10 cellular contexts compared by ENCODE assay signal in genomic region chr3:143040264-143040879, GRCh38. TPM values are rescaled to one million over a fixed set of nuclear protein-coding genes. Genes with fewer than 3 reads are reported as not detected.
DNase-seq lines count a peak whose midpoint lies in the region; ATAC-seq and TF ChIP-seq lines count a peak whose summit lies in the region.
"Had no signal": no experiment of that assay in that cellular context is flagged by ENCODE, and none has a peak within 500 bp of the region (broad histone marks: within the 10 kb centered on the region; RNA-seq: fewer than 3 reads in every experiment).

No MANE protein-coding gene starts in this region.

- H3K4me1 ChIP-seq in foreskin keratinocyte = no peaks in the 10 kb centered on the region
- H3K4me1 ChIP-seq: SJSA1 had no signal

- DNase-seq in A172 (ENCODE audit: low spot score) (peak; percentile 19), GM13977 (ENCODE audit: low spot score) (no peak), RPMI7951 (ENCODE audit: low read depth) (peak; percentile 20), foreskin keratinocyte (no peak), NCI-H2107 treated with DMSO at 0.1 percent for 48 hours (lab: John Stamatoyannopoulos, UW; ENCODE audit: unreplicated experiment) (no peak)
- no peak for DNase-seq in effector CD4-positive, alpha-beta T cell

- ATAC-seq in foreskin keratinocyte (peak; percentile 35), GM21576 (IDR thresholded peaks at IDR 0.05; ENCODE audit: unreplicated experiment) (no peak), GM18511 (IDR thresholded peaks at IDR 0.05; ENCODE audit: unreplicated experiment) (no peak)
- ATAC-seq: stimulated activated effector memory CD8-positive, alpha-beta T cell treated with anti-CD3 and anti-CD28 coated beads, Interleukin-12 subunit alpha, Interleukin-12 subunit beta, amount 100 ng/mL, for 72 hours had no signal

- H3K27ac ChIP-seq in foreskin keratinocyte = no peak overlapping the region
- H3K27ac ChIP-seq: SJSA1 had no signal

- in situ Hi-C loops in GM13977 (cut with MboI; ENCODE audit: low pct_unique_long_range_greater_than_20kb, low sequenced_read_pairs, unreplicated experiment) = no loop called here

- no peaks in the 10 kb centered on the region for H3K27me3 ChIP-seq in foreskin keratinocyte
- H3K27me3 ChIP-seq: SJSA1 had no signal

- TF ChIP-seq CTCF in GM13977 (IDR thresholded peaks at IDR 0.05; ENCODE audit: extremely low read depth, insufficient read depth, missing control alignments) = peak; percentile 35
- peak; percentile 60 for TF ChIP-seq CTCF in foreskin keratinocyte (conservative IDR thresholded peaks at IDR 0.05)

RNA-seq across cellular contexts. Expression of gene U2SURP, which starts 39.0 kb away (rescaled TPM):
- 111 and 165 TPM in 2 replicates for total RNA-seq in A172 (2014; rRNA removed; shearing (Covaris generic))
- total RNA-seq in RPMI7951 (2014; rRNA removed; shearing (Covaris generic)) = 64.3 and 84.7 TPM in 2 replicates
- total RNA-seq in foreskin keratinocyte = 98.4 and 98.5 TPM in 2 replicates
- polyA plus RNA-seq in foreskin keratinocyte = 27.5 and 35.2 TPM in 2 replicates

Comparison
In these comparisons a context has a peak if more than half of its experiments do, and no peak if none do; other contexts are left out.
1. DNase-seq: peak in A172 (single experiment) and RPMI7951 (single experiment); none in GM13977 (single experiment), foreskin keratinocyte (0 of 2), effector CD4-positive, alpha-beta T cell (single experiment) and NCI-H2107 treated with DMSO at 0.1 percent for 48 hours (single experiment).